Comparison of ENCODE assay signal across 8 cellular contexts in the genomic region with DNA sequence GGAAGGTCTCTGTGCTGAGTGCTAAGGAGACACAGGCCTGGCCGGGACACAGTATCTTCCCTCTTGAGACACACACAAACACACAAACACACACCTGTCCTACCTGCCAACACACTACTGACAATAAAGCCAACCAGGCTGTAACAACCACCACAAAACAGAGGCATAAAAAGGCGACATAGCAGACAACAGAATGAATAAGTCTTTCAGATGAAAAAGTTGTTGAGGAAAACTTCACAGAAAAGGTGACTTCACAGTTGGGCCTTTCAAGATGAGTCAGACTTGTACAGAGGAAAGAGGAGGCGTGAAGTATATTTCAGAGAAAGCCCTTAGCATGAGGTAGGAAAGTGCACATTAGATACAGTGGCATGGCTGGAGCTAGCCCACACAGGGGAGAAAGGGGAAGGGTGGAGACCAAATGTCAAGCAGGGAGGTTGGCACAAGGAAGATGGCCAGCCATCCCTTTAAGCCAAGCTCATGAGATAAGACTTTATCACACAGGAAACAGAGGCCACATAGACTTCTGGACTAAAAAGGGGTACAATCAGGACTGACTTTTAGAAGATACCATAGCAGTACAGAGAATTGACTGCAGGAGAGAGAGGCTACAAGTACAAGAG. TPM values are rescaled to one million over a fixed set of nuclear protein-coding genes. Genes with fewer than 3 reads are reported as not detected.
A peak's percentile ranks its signal among the peaks of the same experiment; 100 is the strongest.
DNase-seq lines count a peak whose midpoint lies in the region; ATAC-seq lines count a peak whose summit lies in the region.

No MANE protein-coding gene starts in this region.

- H3K27ac ChIP-seq in CD4-positive, CD25-positive, alpha-beta regulatory T cell (ENCODE audit: insufficient read depth, low read length, poor library complexity, severe bottlenecking): peak overlapping the region; percentile 39

- DNase-seq in CD4-positive, CD25-positive, alpha-beta regulatory T cell: peak in 1 of 3 donors; percentile 79
- peak; percentile 9 for DNase-seq in activated naive CD4-positive, alpha-beta T cell treated with anti-CD3 and anti-CD28 coated beads, Interleukin-2, amount 50 U/mL, for 16 hours
- DNase-seq in GM19238 (ENCODE audit: insufficient read length, low spot score) (no peak), NCI-H446 (lab: John Stamatoyannopoulos, UW) (no peak), COR-L47 (lab: John Stamatoyannopoulos, UW) (no peak)

- H3K4me3 Mint-ChIP-seq in CD4-positive, CD25-positive, alpha-beta regulatory T cell: no peak overlapping the region
- peak overlapping the region; percentile 71 for H3K4me3 Mint-ChIP-seq in stimulated activated naive CD8-positive, alpha-beta T cell treated with anti-CD3 and anti-CD28 coated beads, Interleukin-15, Interleukin-2, amounts not matched to agents 100 ng/mL and 50 ng/mL, for 24 hours

- H3K27ac Mint-ChIP-seq in CD4-positive, CD25-positive, alpha-beta regulatory T cell: peak overlapping the region; percentile 43 to 94 (median 63)
- H3K27ac Mint-ChIP-seq in stimulated activated naive CD8-positive, alpha-beta T cell treated with anti-CD3 and anti-CD28 coated beads, Interleukin-15, Interleukin-2, amounts not matched to agents 100 ng/mL and 50 ng/mL, for 24 hours: peak overlapping the region; percentile 99

- H3K4me1 ChIP-seq in CD4-positive, CD25-positive, alpha-beta regulatory T cell (ENCODE audit: control insufficient read depth, insufficient read depth, low read length, poor library complexity, severe bottlenecking): peaks cover 13% of the 10 kb centered on the region

- H3K27me3 ChIP-seq in CD4-positive, CD25-positive, alpha-beta regulatory T cell (ENCODE audit: control insufficient read depth, insufficient read depth, low read length): no peaks in the 10 kb centered on the region

- no peaks in the 10 kb centered on the region for H3K36me3 Mint-ChIP-seq in CD4-positive, CD25-positive, alpha-beta regulatory T cell
- peaks cover 10% of the 10 kb centered on the region for H3K36me3 Mint-ChIP-seq in stimulated activated naive CD8-positive, alpha-beta T cell treated with anti-CD3 and anti-CD28 coated beads, Interleukin-15, Interleukin-2, amounts not matched to agents 100 ng/mL and 50 ng/mL, for 24 hours (ENCODE audit: low read depth)

- no peaks in the 10 kb centered on the region for H3K36me3 ChIP-seq in CD4-positive, CD25-positive, alpha-beta regulatory T cell (ENCODE audit: control insufficient read depth, insufficient read depth, low read length)

- no peak overlapping the region for H3K4me3 ChIP-seq in CD4-positive, CD25-positive, alpha-beta regulatory T cell (ENCODE audit: low read depth, low read length)

- peaks cover 6 to 48% (median 24%) of the 10 kb centered on the region in 4 donors for H3K4me1 Mint-ChIP-seq in CD4-positive, CD25-positive, alpha-beta regulatory T cell
- H3K4me1 Mint-ChIP-seq in stimulated activated naive CD8-positive, alpha-beta T cell treated with anti-CD3 and anti-CD28 coated beads, Interleukin-15, Interleukin-2, amounts not matched to agents 100 ng/mL and 50 ng/mL, for 24 hours (ENCODE audit: low read depth): peaks cover 64% of the 10 kb centered on the region

- peak; percentile 79 to 88 for ATAC-seq in CD4-positive, CD25-positive, alpha-beta regulatory T cell (ENCODE audit: low read depth in 2 of 2)
- ATAC-seq in GM19463 (IDR thresholded peaks at IDR 0.05; ENCODE audit: unreplicated experiment) (peak; percentile 95), HG03442 (IDR thresholded peaks at IDR 0.05; ENCODE audit: unreplicated experiment) (peak; percentile 94)

- H3K9me3 ChIP-seq in CD4-positive, CD25-positive, alpha-beta regulatory T cell (ENCODE audit: control insufficient read depth in 2 of 2, low read length in 2 of 2): no peaks in the 10 kb centered on the region

- H3K9me3 Mint-ChIP-seq in CD4-positive, CD25-positive, alpha-beta regulatory T cell: peaks cover 0 to 2% (median 0%) of the 10 kb centered on the region in 7 donors
- H3K9me3 Mint-ChIP-seq in stimulated activated naive CD8-positive, alpha-beta T cell treated with anti-CD3 and anti-CD28 coated beads, Interleukin-15, Interleukin-2, amounts not matched to agents 100 ng/mL and 50 ng/mL, for 24 hours: peaks cover 3% of the 10 kb centered on the region

- H3K27me3 Mint-ChIP-seq in CD4-positive, CD25-positive, alpha-beta regulatory T cell: no peaks in the 10 kb centered on the region
- H3K27me3 Mint-ChIP-seq in stimulated activated naive CD8-positive, alpha-beta T cell treated with anti-CD3 and anti-CD28 coated beads, Interleukin-15, Interleukin-2, amounts not matched to agents 100 ng/mL and 50 ng/mL, for 24 hours: no peaks in the 10 kb centered on the region

RNA-seq across cellular contexts. Expression of gene SLC9A7, which starts 54.0 kb away (rescaled TPM):
- total RNA-seq in CD4-positive, CD25-positive, alpha-beta regulatory T cell: 6.4 TPM
- polyA plus RNA-seq in CD4-positive, CD25-positive, alpha-beta regulatory T cell: 1 to 10 TPM; 3.6 to 5.6 (median 4.1) TPM
